ENCODE assay signal across 21 cellular contexts in genomic region chr18:9867454-9867732, GRCh38. TPM values are rescaled to one million over a fixed set of nuclear protein-coding genes. Genes with fewer than 3 reads are reported as not detected.
DNase-seq lines count a peak whose midpoint lies in the region; ATAC-seq, FAIRE-seq and TF ChIP-seq lines count a peak whose summit lies in the region.
"Had no signal": no experiment of that assay in that cellular context is flagged by ENCODE, and none has a peak within 500 bp of the region (broad histone marks: within the 10 kb centered on the region; RNA-seq: fewer than 3 reads in every experiment).

No MANE protein-coding gene starts in this region.

- no peak overlapping the region for H4K5ac ChIP-seq in IMR-90 (ENCODE audit: low read depth, low read length)

- H3K27me3 ChIP-seq in IMR-90 (ENCODE audit: control insufficient read depth, insufficient read depth, low read length) (no peaks in the 10 kb centered on the region), K562 (ENCODE audit: control insufficient read depth in 2 of 2, insufficient read depth in 2 of 2, low read length in 2 of 2) (no peaks in the 10 kb centered on the region), left lung (no peaks in the 10 kb centered on the region), breast epithelium (no peaks in the 10 kb centered on the region), thyroid gland (no peaks in the 10 kb centered on the region)

- peaks cover 15% of the 10 kb centered on the region for H3K4me1 ChIP-seq in IMR-90 (ENCODE audit: control insufficient read depth, insufficient read depth, low read length)
- peaks cover 14 to 48% of the 10 kb centered on the region in 2 experiments for H3K4me1 ChIP-seq in K562 (replicated peaks in 1 of 2; ENCODE audit: control insufficient read depth in 2 of 2, insufficient read depth in 2 of 2, low read length in 2 of 2)
- H3K4me1 ChIP-seq in left lung: peaks cover 0 to 21% of the 10 kb centered on the region in 2 donors
- H3K4me1 ChIP-seq in breast epithelium: peaks cover 0 to 10% of the 10 kb centered on the region in 2 donors
- H3K4me1 ChIP-seq in thyroid gland: peaks cover 0 to 10% of the 10 kb centered on the region in 2 donors

- H4K8ac ChIP-seq in IMR-90 (ENCODE audit: low read depth in 2 of 2, low read length in 2 of 2): no peak overlapping the region

- no peak for TF ChIP-seq EP300 in K562 (IDR thresholded peaks at IDR 0.05; ENCODE audit: low read length)

- no peak overlapping the region for H2BK20ac ChIP-seq in IMR-90 (ENCODE audit: low read depth, low read length)

- H3K56ac ChIP-seq in IMR-90 (ENCODE audit: extremely low read depth, insufficient read depth, low read length): no peak overlapping the region

- FAIRE-seq in K562 (lab: Jason Lieb, UNC): no peak
- FAIRE-seq: A204.1, G401.6, GM12891, GM19239, HepG2, HTR-8/SVneo had no signal

- BruUV-seq in IMR-90 (replicated peaks; lab: Mats Ljungman, UMichigan) (no TSS peak), K562 (replicated peaks; lab: Mats Ljungman, UMichigan) (no TSS peak)

- no peak overlapping the region for H3K4me2 ChIP-seq in IMR-90 (ENCODE audit: low read depth, low read length)
- H3K4me2 ChIP-seq in K562 (ENCODE audit: insufficient read depth, low read length): peak overlapping the region; percentile 16

- POLR2A ChIA-PET in IMR-90 (lab: Charles Lee; ENCODE audit: unreplicated experiment): no interaction called here
- POLR2A ChIA-PET in K562 (lab: Yijun Ruan, JAX): no interaction called here

- no peak overlapping the region for H3K14ac ChIP-seq in IMR-90 (replicated peaks; ENCODE audit: low read depth, low read length)

- H2BK5ac ChIP-seq in IMR-90 (ENCODE audit: low read depth, low read length, poor library complexity, severe bottlenecking): no peak overlapping the region

- H4K20me1 ChIP-seq in IMR-90 (ENCODE audit: insufficient read depth, low read length) (no peaks in the 10 kb centered on the region), K562 (replicated peaks; ENCODE audit: control insufficient read depth, insufficient read depth, low read length) (no peaks in the 10 kb centered on the region)

- TF ChIP-seq CTCF in IMR-90 (conservative IDR thresholded peaks at IDR 0.05; ENCODE audit: low read depth, low read length): no peak
- TF ChIP-seq CTCF in K562 (IDR thresholded peaks at IDR 0.05 in 2 of 3, conservative IDR thresholded peaks at IDR 0.05 in 1 of 3; ENCODE audit: insufficient read depth in 2 of 3, low read depth in 1 of 3, low read length in 3 of 3): no peak
- no peak for TF ChIP-seq CTCF in left lung (IDR thresholded peaks at IDR 0.05)
- no peak for TF ChIP-seq CTCF in breast epithelium (IDR thresholded peaks at IDR 0.05)
- TF ChIP-seq CTCF in thyroid gland (IDR thresholded peaks at IDR 0.05): no peak

- no peak for TF ChIP-seq RAD21 in IMR-90 (IDR thresholded peaks at IDR 0.05; ENCODE audit: low read length)
- no peak for TF ChIP-seq RAD21 in K562 (CRISPR knock-in tag; conservative IDR thresholded peaks at IDR 0.05 in 1 of 2, IDR thresholded peaks at IDR 0.05 in 1 of 2)

- dilution Hi-C loops in IMR-90 (cut with HindIII; ENCODE audit: low sequenced_read_pairs, unreplicated experiment): no loop called here

- ATAC-seq in IMR-90 (ENCODE audit: low read depth): no peak
- ATAC-seq in K562: no peak
- peak; percentile 50 for ATAC-seq in left lung
- ATAC-seq: HepG2 had no signal

- H3K27ac ChIP-seq in IMR-90 (ENCODE audit: insufficient read depth, low read length) (no peak overlapping the region), K562 (ENCODE audit: extremely low read depth, low read depth, low read length) (peak overlapping the region; percentile 58; the same call in 2 of the 3 replicates), left lung (no peak overlapping the region), breast epithelium (no peak overlapping the region), thyroid gland (no peak overlapping the region)

- WGBS in IMR-90 (ENCODE audit: extremely low coverage in 2 of 2, insufficient read length in 1 of 2), 2 experiments: no CpG with 5 or more reads among the region's 2 CpGs
- WGBS in K562 (ENCODE audit: insufficient coverage, low coverage, missing lambda C conversion rate): 70% methylated on average over 2 of the region's 2 CpGs
- 71 to 88% methylated on average over 2 of the region's 2 CpGs for WGBS in thyroid gland, 2 donors

- DNase-seq in IMR-90 (no peak), K562 (ENCODE audit: extremely low read depth in 1 of 4, low spot score in 3 of 4) (no peak), left lung (no peak), breast epithelium (ENCODE audit: low spot score in 2 of 2) (no peak), thyroid gland (no peak), LoVo (ENCODE audit: low spot score) (no peak), H4 (ENCODE audit: low spot score) (no peak)
- DNase-seq: C1 segment of cervical spinal cord; Calu3; CD4-positive, alpha-beta T cell; DMS 273 treated with DMSO at 0.1 percent for 48 hours; DMS79 treated with DMSO at 0.1 percent for 48 hours; EL; GOT3 had no signal

- CTCF ChIA-PET in IMR-90 (lab: Yijun Ruan, JAX) (no interaction called here), K562 (lab: Yijun Ruan, JAX; ENCODE audit: low intra/inter-chr PET ratio) (no interaction called here)

- no peak overlapping the region for H2BK15ac ChIP-seq in IMR-90 (ENCODE audit: low read depth, low read length)

- H2AK5ac ChIP-seq in IMR-90 (ENCODE audit: low read depth, low read length): no peak overlapping the region

- no peaks in the 10 kb centered on the region for H3K79me1 ChIP-seq in IMR-90 (ENCODE audit: low read depth in 1 of 2, low read length in 2 of 2)

- H3K9me1 ChIP-seq in IMR-90 (ENCODE audit: insufficient read depth, low read length) (peaks cover 10% of the 10 kb centered on the region), K562 (ENCODE audit: control insufficient read depth, insufficient read depth, low read length) (no peaks in the 10 kb centered on the region)

- H3K36me3 ChIP-seq in IMR-90 (ENCODE audit: control insufficient read depth, insufficient read depth, low read length): peaks cover 1% of the 10 kb centered on the region; the same call in 1 of the 2 replicates
- peaks cover 11% of the 10 kb centered on the region; the same call in 2 of the 3 replicates for H3K36me3 ChIP-seq in K562 (ENCODE audit: control insufficient read depth, insufficient read depth, low read length)
- H3K36me3 ChIP-seq in left lung: peaks cover 0 to 5% of the 10 kb centered on the region in 2 donors
- H3K36me3 ChIP-seq in breast epithelium: no peaks in the 10 kb centered on the region
- H3K36me3 ChIP-seq in thyroid gland: no peaks in the 10 kb centered on the region
- H3K36me3 ChIP-seq: HAP-1 had no signal

- H3K4me3 ChIP-seq in IMR-90 (ENCODE audit: insufficient read depth, low read depth, low read length): no peak overlapping the region
- no peak overlapping the region for H3K4me3 ChIP-seq in K562
- H3K4me3 ChIP-seq in left lung: no peak overlapping the region
- H3K4me3 ChIP-seq in breast epithelium: no peak overlapping the region
- H3K4me3 ChIP-seq in thyroid gland (replicated peaks in 1 of 3): no peak overlapping the region
- H3K4me3 ChIP-seq: HAP-1 had no signal

- H3K79me2 ChIP-seq in K562 (ENCODE audit: control insufficient read depth, insufficient read depth, low read length): peaks cover 3% of the 10 kb centered on the region; the same call in 1 of the 3 replicates

- no peak overlapping the region for H2AK9ac ChIP-seq in IMR-90 (replicated peaks; ENCODE audit: low read depth, low read length, poor library complexity)

- H3K18ac ChIP-seq in IMR-90 (ENCODE audit: low read depth, low read length): no peak overlapping the region

- H3K4ac ChIP-seq in IMR-90 (ENCODE audit: low read depth, low read length): 0 out of 2 replicates have a peak overlapping the region, but pooled peaks have one; percentile 7

- H2AFZ ChIP-seq in IMR-90 (replicated peaks; ENCODE audit: low read length, poor library complexity) (no peak overlapping the region), K562 (ENCODE audit: low read depth, low read length) (peak overlapping the region; percentile 48)

- no peak overlapping the region for H4K91ac ChIP-seq in IMR-90 (ENCODE audit: insufficient read depth, low read depth, low read length)

- in situ Hi-C loops in IMR-90 (cut with MboI; ENCODE audit: low sequenced_read_pairs): no loop called here
- in situ Hi-C loops in K562 (cut with MboI): no loop called here

- no peak overlapping the region for H3K23ac ChIP-seq in IMR-90 (ENCODE audit: low read depth, low read length)

- no peak overlapping the region for H2BK120ac ChIP-seq in IMR-90 (ENCODE audit: low read depth, low read length)

- intact Hi-C loops in IMR-90 (cut with micrococcal nuclease) (no loop called here), K562 (cut with micrococcal nuclease) (no loop called here), left lung (cut with DNase I) (no loop called here), breast epithelium (cut with DNase I; ENCODE audit: low total_unique reads) (loop anchor here (1.0 kb wide), 1 partner anchor 9 kb away; no protein-coding TSS in a partner anchor), thyroid gland (cut with DNase I) (no loop called here)

- H3K9me3 ChIP-seq in IMR-90 (ENCODE audit: control insufficient read depth, insufficient read depth, low read length) (peaks cover 13% of the 10 kb centered on the region; the same call in 1 of the 2 replicates), K562 (replicated peaks; ENCODE audit: control insufficient read depth, insufficient read depth, low read depth, low read length) (peaks cover 24% of the 10 kb centered on the region), left lung (peaks cover 0 to 10% of the 10 kb centered on the region in 2 donors), breast epithelium (peaks cover 0 to 11% of the 10 kb centered on the region in 2 donors), thyroid gland (no peaks in the 10 kb centered on the region)

- TF ChIP-seq POLR2A in IMR-90 (IDR thresholded peaks at IDR 0.05; ENCODE audit: low read depth, low read length): no peak
- TF ChIP-seq POLR2A in K562 (conservative IDR thresholded peaks at IDR 0.05): no peak
- TF ChIP-seq POLR2A in breast epithelium (IDR thresholded peaks at IDR 0.05): no peak
- no peak for TF ChIP-seq POLR2A in thyroid gland (IDR thresholded peaks at IDR 0.05)

- H3K9ac ChIP-seq in IMR-90 (ENCODE audit: low read depth, low read length) (no peak overlapping the region), K562 (ENCODE audit: insufficient read depth in 1 of 2, low read depth in 2 of 2, low read length in 2 of 2) (no peak overlapping the region)

RNA-seq across cellular contexts. Expression of gene TXNDC2, which starts 18.4 kb away (rescaled TPM):
- total RNA-seq in IMR-90 (2012; rRNA removed) (under 0.01 and 0.18 TPM in 2 replicates), K562 (2014; rRNA removed) (1.3 TPM in 2 replicates), K562 (2014; rRNA removed; fragmentation: Illumina TruSeq; extraction: Trizol) (1.6 and 1.7 TPM in 2 replicates), K562 (2015; rRNA removed; fragmentation: Illumina TruSeq; extraction: Trizol) (2.3 and 2.5 TPM in 2 replicates), K562 (2021) (2.0 and 3.8 TPM in 2 replicates), left lung (under 1 TPM; 0.09 to 0.18 TPM), breast epithelium (under 1 TPM in 1 of 3 donors, not detected in 2; 0.16 TPM), thyroid gland (not detected)
- polyA plus RNA-seq in IMR-90 (2012; rRNA removed) (0.16 TPM in 1 of 2 replicates, not detected in the other), K562 (2011; rRNA removed) (0.79 and 2.3 TPM in 2 replicates), K562 (2014; fragmentation: Illumina TruSeq; extraction: Trizol) (4.8 and 4.9 TPM in 2 replicates), K562 (2014; fragmentation: Nextera tagmentation; extraction: Ambion mirVana) (1 to 10 TPM; 1.2 to 2.3 TPM), K562 (2014; rRNA removed) (1.4 and 2.5 TPM in 2 replicates)
- polyA plus RNA-seq in IMR-90 (2012; cell fraction: cytosol; rRNA removed): 0.12 TPM in 1 of 2 replicates, not detected in the other
- polyA plus RNA-seq in IMR-90 (2012; cell fraction: nucleus; rRNA removed; ENCODE audit: low replicate concordance): 0.11 TPM in 1 of 2 replicates, not detected in the other
- total RNA-seq in K562 (2011; cell fraction: chromatin; rRNA removed; ENCODE audit: low replicate concordance): 2.8 and 4.0 TPM in 2 replicates
- total RNA-seq in K562 (2011; cell fraction: nucleolus; rRNA removed): 1.7 and 2.8 TPM in 2 replicates
- 2.3 and 2.6 TPM in 2 replicates for total RNA-seq in K562 (2011; cell fraction: nucleoplasm; rRNA removed)
- polyA plus RNA-seq in K562 (2011; cell fraction: cytosol; rRNA removed): 0.55 and 2.2 TPM in 2 replicates
- 0.83 and 4.6 TPM in 2 replicates for polyA plus RNA-seq in K562 (2011; cell fraction: nucleus; rRNA removed)
- 1.5 and 3.3 TPM in 2 replicates for polyA plus RNA-seq in K562 (2012)
- polyA minus RNA-seq in K562 (2011; rRNA and poly(A)+ RNA removed): 2.8 and 5.4 TPM in 2 replicates
- polyA minus RNA-seq in K562 (2011; cell fraction: cytosol; rRNA and poly(A)+ RNA removed): 0.73 and 3.0 TPM in 2 replicates
- 1.8 and 4.7 TPM in 2 replicates for polyA minus RNA-seq in K562 (2011; cell fraction: nucleus; rRNA and poly(A)+ RNA removed)
- 0.29 and 0.55 TPM in 2 replicates for total RNA-seq in H4 (2014; rRNA removed; shearing (Covaris generic))
- total RNA-seq: Calu3; CD4-positive, alpha-beta T cell; HepG2 had no signal
- polyA plus RNA-seq: HepG2 had no signal

RNA-seq across cellular contexts. Expression of gene VAPA, which starts 46.4 kb away (rescaled TPM):
- total RNA-seq in IMR-90 (2012; rRNA removed) (206 and 273 TPM in 2 replicates), K562 (2014; rRNA removed) (516 and 526 TPM in 2 replicates), K562 (2014; rRNA removed; fragmentation: Illumina TruSeq; extraction: Trizol) (624 and 729 TPM in 2 replicates), K562 (2015; rRNA removed; fragmentation: Illumina TruSeq; extraction: Trizol) (726 and 732 TPM in 2 replicates), K562 (2021) (504 and 509 TPM in 2 replicates), left lung (100 to 1,000 TPM; 197 to 214 TPM), breast epithelium (100 to 1,000 TPM; 235 to 263 (median 260) TPM), thyroid gland (100 to 1,000 TPM; 232 to 261 (median 244) TPM)
- polyA plus RNA-seq in IMR-90 (2012; rRNA removed) (164 and 199 TPM in 2 replicates), K562 (2011; rRNA removed) (544 and 809 TPM in 2 replicates), K562 (2014; fragmentation: Illumina TruSeq; extraction: Trizol) (790 and 902 TPM in 2 replicates), K562 (2014; fragmentation: Nextera tagmentation; extraction: Ambion mirVana) (100 to 1,000 TPM; 219 to 224 TPM), K562 (2014; rRNA removed) (455 and 489 TPM in 2 replicates)
- polyA plus RNA-seq in IMR-90 (2012; cell fraction: cytosol; rRNA removed): 55.4 and 67.0 TPM in 2 replicates
- 23.9 and 81.0 TPM in 2 replicates for polyA plus RNA-seq in IMR-90 (2012; cell fraction: nucleus; rRNA removed; ENCODE audit: low replicate concordance)
- total RNA-seq in K562 (2011; cell fraction: chromatin; rRNA removed; ENCODE audit: low replicate concordance): 131 and 315 TPM in 2 replicates
- total RNA-seq in K562 (2011; cell fraction: nucleolus; rRNA removed): 118 and 122 TPM in 2 replicates
- 147 and 249 TPM in 2 replicates for total RNA-seq in K562 (2011; cell fraction: nucleoplasm; rRNA removed)
- polyA plus RNA-seq in K562 (2011; cell fraction: cytosol; rRNA removed): 202 and 314 TPM in 2 replicates
- polyA plus RNA-seq in K562 (2011; cell fraction: nucleus; rRNA removed): 169 and 199 TPM in 2 replicates
- 376 and 498 TPM in 2 replicates for polyA plus RNA-seq in K562 (2012)
- 866 and 913 TPM in 2 replicates for polyA minus RNA-seq in K562 (2011; rRNA and poly(A)+ RNA removed)
- 292 and 382 TPM in 2 replicates for polyA minus RNA-seq in K562 (2011; cell fraction: cytosol; rRNA and poly(A)+ RNA removed)
- 176 and 203 TPM in 2 replicates for polyA minus RNA-seq in K562 (2011; cell fraction: nucleus; rRNA and poly(A)+ RNA removed)
- 318 and 364 TPM in 2 replicates for total RNA-seq in H4 (2014; rRNA removed; shearing (Covaris generic))
